11 cellular contexts compared by ENCODE assay signal in the genomic region with DNA sequence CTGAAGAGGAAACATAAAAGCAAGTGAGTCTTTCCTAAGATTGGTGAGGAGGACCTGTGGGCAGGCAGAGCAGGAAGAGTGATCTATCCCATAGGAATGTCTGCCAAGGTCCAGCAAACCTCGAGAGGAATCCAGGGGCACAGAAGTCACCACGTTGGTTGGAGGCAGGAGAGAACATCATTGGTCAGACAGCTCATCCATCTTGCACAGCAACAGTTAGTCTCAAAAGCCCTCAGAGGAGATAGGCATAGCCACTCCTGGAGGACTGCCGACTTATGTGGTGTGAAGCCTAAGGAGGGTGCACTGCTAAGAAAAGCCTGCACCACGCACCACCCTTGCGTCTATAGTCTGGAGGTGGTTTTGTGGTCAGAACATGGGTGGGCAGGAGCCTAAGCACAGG.
DNase-seq lines count a peak whose midpoint lies in the region; ATAC-seq, FAIRE-seq and TF ChIP-seq lines count a peak whose summit lies in the region.
"Had no signal": no experiment of that assay in that cellular context is flagged by ENCODE, and none has a peak within 500 bp of the region (broad histone marks: within the 10 kb centered on the region; RNA-seq: fewer than 3 reads in every experiment).

No MANE protein-coding gene starts in this region.

- TF ChIP-seq CTCF in HepG2 (CRISPR knock-in tag; IDR thresholded peaks at IDR 0.05) (no peak), right lobe of liver (IDR thresholded peaks at IDR 0.05) (no peak), foreskin fibroblast (IDR thresholded peaks at IDR 0.05; ENCODE audit: low read depth, low read length) (no peak)

- CTCF ChIA-PET in HepG2 (lab: Yijun Ruan, JAX; ENCODE audit: low intra/inter-chr PET ratio, low total read pairs) = no interaction called here

- H3K9me3 ChIP-seq in HepG2 (ENCODE audit: low read length) = peaks cover 6% of the 10 kb centered on the region; the same call in 1 of the 2 replicates
- H3K9me3 ChIP-seq in right lobe of liver = no peaks in the 10 kb centered on the region

- no peaks in the 10 kb centered on the region for H4K20me1 ChIP-seq in HepG2 (ENCODE audit: insufficient read depth, low read length)

- DNase-seq in HepG2 (ENCODE audit: low spot score) (peak; percentile 16), right lobe of liver (no peak), SW480 (ENCODE audit: low spot score) (peak; percentile 88), foreskin fibroblast (peak; percentile 96 to 98), NCI-H1436 (lab: John Stamatoyannopoulos, UW) (no peak), NCI-H1417 treated with DMSO at 0.1 percent for 48 hours (lab: John Stamatoyannopoulos, UW) (no peak), SIG-M5 treated with dmso at 0.1 percent for 504 hours (lab: John Stamatoyannopoulos, UW; ENCODE audit: unreplicated experiment) (no peak)
- DNase-seq: activated CD4-positive, alpha-beta T cell treated with anti-CD3 and anti-CD28 coated beads for 4 hours; cortex of kidney; RPMI8226 had no signal

- H3K79me2 ChIP-seq in HepG2 (ENCODE audit: insufficient read depth, low read length) = no peaks in the 10 kb centered on the region

- no peak overlapping the region for H3K27ac ChIP-seq in HepG2 (ENCODE audit: extremely low read length, insufficient read depth, low read length)
- H3K27ac ChIP-seq in right lobe of liver = no peak overlapping the region

- TF ChIP-seq POLR2A in HepG2 (IDR thresholded peaks at IDR 0.05; ENCODE audit: insufficient read depth in 1 of 2, low read depth in 2 of 2, low read length in 2 of 2) = no peak
- TF ChIP-seq POLR2A in right lobe of liver (IDR thresholded peaks at IDR 0.05) = no peak

- H3K4me3 ChIP-seq in HepG2 (replicated peaks in 1 of 3; ENCODE audit: insufficient read depth in 1 of 3, low read depth in 2 of 3, low read length in 3 of 3) = no peak overlapping the region
- no peak overlapping the region for H3K4me3 ChIP-seq in right lobe of liver
- no peak overlapping the region for H3K4me3 ChIP-seq in foreskin fibroblast (ENCODE audit: low read depth in 1 of 2, low read length in 2 of 2)

- ATAC-seq in HepG2 = no peak
- no peak for ATAC-seq in right lobe of liver
- ATAC-seq in HG02623 (IDR thresholded peaks at IDR 0.05; ENCODE audit: unreplicated experiment) = no peak

- no peak for FAIRE-seq in HepG2 (lab: Jason Lieb, UNC)

- intact Hi-C loops in HepG2 (cut with micrococcal nuclease; ENCODE audit: unreplicated experiment) = no loop called here
- intact Hi-C loops in right lobe of liver (cut with DNase I) = no loop called here

- POLR2A ChIA-PET in HepG2 (lab: Yijun Ruan, JAX) = interaction anchor here (1.2 to 1.3 kb wide), 2 partner anchors 20 to 22 kb away, joined by 3 to 4 read pairs; no protein-coding TSS in a partner anchor

- no peak for TF ChIP-seq EP300 in HepG2 (IDR thresholded peaks at IDR 0.05; ENCODE audit: low read depth in 2 of 2, low read length in 2 of 2)
- no peak for TF ChIP-seq EP300 in HepG2 (CRISPR knock-in tag; IDR thresholded peaks at IDR 0.05; ENCODE audit: borderline replicate concordance)

- H3K4me1 ChIP-seq in HepG2 (ENCODE audit: insufficient read depth, low read length) (peaks cover 43% of the 10 kb centered on the region), right lobe of liver (no peaks in the 10 kb centered on the region)

- no peak overlapping the region for H2AFZ ChIP-seq in HepG2 (ENCODE audit: low read length)

- H3K27me3 ChIP-seq in HepG2 (ENCODE audit: control insufficient read depth in 1 of 2, insufficient read depth in 2 of 2, low read length in 2 of 2) (no peaks in the 10 kb centered on the region), right lobe of liver (no peaks in the 10 kb centered on the region)

- TF ChIP-seq RAD21 in HepG2 (CRISPR knock-in tag; IDR thresholded peaks at IDR 0.05) = no peak

- H3K4me2 ChIP-seq in HepG2 (ENCODE audit: low read depth, low read length) = no peak overlapping the region

- in situ Hi-C loops in HepG2 (cut with HindIII; ENCODE audit: extremely low pct_ligation_motif_present, low pct_unique_long_range_greater_than_20kb) = no loop called here

- no peak overlapping the region for H3K9ac ChIP-seq in HepG2 (ENCODE audit: insufficient read depth, low read depth, low read length)

- H3K36me3 ChIP-seq in HepG2 (replicated peaks in 1 of 2; ENCODE audit: control insufficient read depth in 1 of 2, insufficient read depth in 2 of 2, low read length in 2 of 2) (no peaks in the 10 kb centered on the region), right lobe of liver (no peaks in the 10 kb centered on the region)

- WGBS in HepG2 (ENCODE audit: low lambda C conversion rate) = 51% methylated on average over 3 of the region's 5 CpGs
- WGBS in right lobe of liver (ENCODE audit: insufficient coverage, low coverage, low lambda C conversion rate, missing lambda C conversion rate) = 41% methylated on average over 4 of the region's 5 CpGs

- BruUV-seq in HepG2 (replicated peaks; lab: Mats Ljungman, UMichigan) = no TSS peak

TF ChIP-seq in HepG2, 621 proteins besides CTCF, POLR2A, EP300 and RAD21:
- TF ChIP-seq SNAPC4 (CRISPR knock-in tag; IDR thresholded peaks at IDR 0.05) = 0 out of 2 replicates have a peak, but pooled peaks have one; percentile 34
- no peak for TF ChIP-seq SIN3B (IDR thresholded peaks at IDR 0.05; ENCODE audit: low read length)
TF ChIP-seq in HepG2: peak in this region for 1.

Comparison
In these comparisons a context has a peak if more than half of its experiments do, and no peak if none do; other contexts are left out.
1. DNase-seq: peak in HepG2 (single experiment), SW480 (single experiment) and foreskin fibroblast (2 of 2); none in right lobe of liver (0 of 3), NCI-H1436 (single experiment), NCI-H1417 treated with DMSO at 0.1 percent for 48 hours (single experiment) and SIG-M5 treated with dmso at 0.1 percent for 504 hours (single experiment).